1 cellular context compared by ENCODE assay signal in genomic region chr6:137834508-137834907, GRCh38.
TF ChIP-seq lines count a peak whose summit lies in the region.

No MANE protein-coding gene starts in this region.

TF ChIP-seq in K562, 482 proteins besides CTCF, POLR2A, EP300 and RAD21:
- TF ChIP-seq MEF2D (tag; conservative IDR thresholded peaks at IDR 0.05; ENCODE audit: low read depth) (no peak), RBFOX2 (IDR thresholded peaks at IDR 0.05; ENCODE audit: low read depth, low read length) (no peak), C11orf30 (IDR thresholded peaks at IDR 0.05; ENCODE audit: low read depth) (peak; percentile 61), HINFP (tag; conservative IDR thresholded peaks at IDR 0.05; ENCODE audit: low read depth) (no peak), ATF6 (CRISPR knock-in tag; IDR thresholded peaks at IDR 0.05) (no peak), ZNF316 (IDR thresholded peaks at IDR 0.05) (peak; percentile 71)
